Comparison of ENCODE assay signal across 16 cellular contexts in the genomic region with DNA sequence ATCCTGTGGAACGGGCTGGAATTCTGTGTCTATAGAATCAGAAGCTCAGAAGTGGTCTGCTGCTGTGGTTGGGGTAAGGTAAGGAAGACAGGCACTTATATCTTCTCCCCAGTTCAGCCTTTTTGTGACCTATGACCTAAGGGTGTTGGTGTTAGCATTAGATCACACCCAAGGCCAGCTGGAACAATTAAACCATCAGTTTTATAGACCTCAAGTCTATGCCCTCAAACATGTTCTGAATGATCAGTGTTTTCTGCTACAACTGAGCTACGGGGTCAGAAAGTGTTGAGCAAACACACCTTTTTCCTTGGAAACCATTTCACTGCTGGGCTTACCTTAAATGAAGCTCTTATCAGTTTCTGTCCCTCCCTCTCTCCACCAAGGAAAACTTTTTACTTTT. TPM values are rescaled to one million over a fixed set of nuclear protein-coding genes. Genes with fewer than 3 reads are reported as not detected.
"Had no signal": no experiment of that assay in that cellular context is flagged by ENCODE, and none has a peak within 500 bp of the region (broad histone marks: within the 10 kb centered on the region; RNA-seq: fewer than 3 reads in every experiment).

No MANE protein-coding gene starts in this region.

- H3K36me3 Mint-ChIP-seq: naive thymus-derived CD8-positive, alpha-beta T cell; type B pancreatic cell had no signal

- H3K9me3 ChIP-seq: heart left ventricle, neutrophil had no signal

- H3K4me3 Mint-ChIP-seq: naive thymus-derived CD8-positive, alpha-beta T cell; type B pancreatic cell had no signal

- H3K27ac Mint-ChIP-seq: type B pancreatic cell had no signal

- H3K27me3 ChIP-seq: neutrophil had no signal

- FAIRE-seq: endometrium, frontal cortex had no signal

- H3K9me3 Mint-ChIP-seq: naive thymus-derived CD8-positive, alpha-beta T cell; type B pancreatic cell had no signal

- H3K27ac ChIP-seq: heart left ventricle, neutrophil had no signal

- H3K4me3 ChIP-seq: heart left ventricle, smooth muscle cell had no signal

- H3K36me3 ChIP-seq: heart left ventricle, neutrophil had no signal

RNA-seq across cellular contexts. Expression of gene POU2AF3, which starts 15.7 kb away (rescaled TPM):
- total RNA-seq: glomerular endothelial cell; lung microvascular endothelial cell; naive thymus-derived CD8-positive, alpha-beta T cell; pulmonary artery endothelial cell; smooth muscle cell had no signal
- polyA plus RNA-seq: naive thymus-derived CD8-positive, alpha-beta T cell; neural cell; smooth muscle cell had no signal

RNA-seq across cellular contexts. Expression of gene POU2AF2, which starts 37.1 kb away (rescaled TPM):
- total RNA-seq: esophagus mucosa; fibroblast of lung; frontal cortex; glomerular endothelial cell; heart left ventricle; kidney epithelial cell; liver; lung microvascular endothelial cell; naive thymus-derived CD8-positive, alpha-beta T cell; osteoblast; pulmonary artery endothelial cell; smooth muscle cell had no signal
- polyA plus RNA-seq: fibroblast of lung; heart left ventricle; liver; naive thymus-derived CD8-positive, alpha-beta T cell; neural cell; smooth muscle cell had no signal
